Comparison of ENCODE assay signal across 16 cellular contexts in genomic region chr12:40261937-40262336, GRCh38. TPM values are rescaled to one million over a fixed set of nuclear protein-coding genes. Genes with fewer than 3 reads are reported as not detected.
DNase-seq lines count a peak whose midpoint lies in the region; ATAC-seq and TF ChIP-seq lines count a peak whose summit lies in the region.
"Had no signal": no experiment of that assay in that cellular context is flagged by ENCODE, and none has a peak within 500 bp of the region (broad histone marks: within the 10 kb centered on the region; RNA-seq: fewer than 3 reads in every experiment).

No MANE protein-coding gene starts in this region.

- H2AFZ ChIP-seq in Karpas-422 (ENCODE audit: low read length), result no peak overlapping the region

- no peaks in the 10 kb centered on the region for H4K20me1 ChIP-seq in Karpas-422 (ENCODE audit: insufficient read depth, low read depth, low read length)

- H3K9me3 ChIP-seq in Karpas-422 (ENCODE audit: low read length) (no peaks in the 10 kb centered on the region), breast epithelium (no peaks in the 10 kb centered on the region)
- H3K9me3 ChIP-seq: thyroid gland had no signal

- no peak for TF ChIP-seq POLR2A in breast epithelium (IDR thresholded peaks at IDR 0.05)

- DNase-seq in Karpas-422 (peak; percentile 64), cerebellar cortex (ENCODE audit: low spot score) (no peak), iPS-NIHi7 (ENCODE audit: extremely low spot score) (no peak), breast epithelium (ENCODE audit: low spot score in 2 of 2) (no peak)
- no peak for DNase-seq in activated T-cell treated with anti-CD3 and anti-CD28 coated beads, Interleukin-2, amount 50 U/mL, for 1 hour
- DNase-seq: activated CD8-positive, alpha-beta T cell treated with anti-CD3 and anti-CD28 coated beads for 36 hours; effector CD8-positive, alpha-beta T cell; H7; head of caudate nucleus; NCI-H510A; SW 1271; thyroid gland had no signal

- H3K36me3 ChIP-seq in Karpas-422 (ENCODE audit: insufficient read depth, low read length) (no peaks in the 10 kb centered on the region), breast epithelium (no peaks in the 10 kb centered on the region)
- H3K36me3 ChIP-seq: thyroid gland had no signal

- no peaks in the 10 kb centered on the region for H3K27me3 ChIP-seq in Karpas-422 (ENCODE audit: low read length)
- H3K27me3 ChIP-seq in breast epithelium, result no peaks in the 10 kb centered on the region
- H3K27me3 ChIP-seq: thyroid gland had no signal

- peak overlapping the region; percentile 28 for H3K4me2 ChIP-seq in Karpas-422 (ENCODE audit: low read depth, low read length, poor library complexity, severe bottlenecking)
- H3K4me2 ChIP-seq: KMS-11 had no signal

- TF ChIP-seq CTCF in breast epithelium (IDR thresholded peaks at IDR 0.05), result no peak

- no peaks in the 10 kb centered on the region for H3K79me2 ChIP-seq in Karpas-422 (ENCODE audit: low read length)

- no peaks in the 10 kb centered on the region for H3K9me2 ChIP-seq in Karpas-422 (replicated peaks; ENCODE audit: insufficient read depth, low read length)

- intact Hi-C loops in breast epithelium (cut with DNase I; ENCODE audit: low total_unique reads), result no loop called here

- H3K4me3 ChIP-seq in Karpas-422 (ENCODE audit: low read length) (no peak overlapping the region), breast epithelium (no peak overlapping the region)
- H3K4me3 ChIP-seq: thyroid gland had no signal

- H3K4me1 ChIP-seq in Karpas-422 (ENCODE audit: low read length) (peaks cover 14% of the 10 kb centered on the region), breast epithelium (no peaks in the 10 kb centered on the region)
- H3K4me1 ChIP-seq: thyroid gland had no signal

- H3K27ac ChIP-seq in Karpas-422 (ENCODE audit: low read length), result no peak overlapping the region
- no peak overlapping the region for H3K27ac ChIP-seq in breast epithelium
- H3K27ac ChIP-seq: KMS-11, thyroid gland had no signal

- ATAC-seq in GM18499 (IDR thresholded peaks at IDR 0.05; ENCODE audit: insufficient read depth, unreplicated experiment), result peak; percentile 87
- peak; percentile 72 for ATAC-seq in GM21360 (IDR thresholded peaks at IDR 0.05; ENCODE audit: unreplicated experiment)
- ATAC-seq in HG02973 (IDR thresholded peaks at IDR 0.05; ENCODE audit: unreplicated experiment), result peak; percentile 75
- ATAC-seq: activated CD8-positive, alpha-beta T cell treated with anti-CD3 and anti-CD28 coated beads for 36 hours had no signal

- H3K9ac ChIP-seq in Karpas-422 (ENCODE audit: low read length), result no peak overlapping the region
- H3K9ac ChIP-seq: KMS-11 had no signal

RNA-seq across cellular contexts. Expression of gene LRRK2, which starts 37.1 kb away (rescaled TPM):
- 0.07 and 0.15 TPM in 2 replicates for total RNA-seq in Karpas-422 (2014; rRNA removed; shearing (Covaris generic); ENCODE audit: low replicate concordance)
- total RNA-seq in breast epithelium, result 10 to 100 TPM; 11.1 to 30.9 (median 13.5) TPM

Comparison
In these comparisons a context has a peak if more than half of its experiments do, and no peak if none do; other contexts are left out.
1. RNA of gene LRRK2, which starts 37.1 kb away (total RNA-seq): 11.1 to 30.9 TPM in breast epithelium; 0.07 to 0.15 TPM in Karpas-422; every median in the first group is over 10 times any median in the second.
2. Peak in every context shown above with its lines, with median percentiles within 50 percentile points of each other: ATAC-seq.